ENCODE assay signal across 22 cellular contexts in the genomic region with DNA sequence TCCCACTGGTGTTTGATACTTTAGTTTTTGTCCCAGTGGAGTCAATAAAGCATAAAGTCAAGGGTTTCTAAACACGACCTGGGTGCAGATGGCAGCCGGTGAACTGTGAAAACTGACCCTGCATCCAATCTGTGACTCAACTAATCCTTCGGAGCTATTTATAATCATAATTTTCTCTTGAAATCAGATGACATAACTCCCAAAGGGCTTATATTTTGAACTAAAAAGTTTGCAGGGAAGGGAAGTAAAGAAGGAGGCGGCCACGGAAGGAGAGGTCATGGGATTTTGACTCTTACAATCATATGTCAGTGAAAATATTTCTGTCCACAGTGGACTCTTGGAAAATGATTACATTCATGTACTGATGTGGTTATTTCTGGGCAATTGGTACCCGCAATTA.
DNase-seq lines count a peak whose midpoint lies in the region; ATAC-seq and TF ChIP-seq lines count a peak whose summit lies in the region.
"Had no signal": no experiment of that assay in that cellular context is flagged by ENCODE, and none has a peak within 500 bp of the region (broad histone marks: within the 10 kb centered on the region; RNA-seq: fewer than 3 reads in every experiment).

No MANE protein-coding gene starts in this region.

- H3K4me1 Mint-ChIP-seq in natural killer cell, result no peaks in the 10 kb centered on the region
- H3K4me1 Mint-ChIP-seq: CD4-positive, CD25-positive, alpha-beta regulatory T cell; endodermal cell; memory B cell had no signal

- no peaks in the 10 kb centered on the region for H3K27me3 Mint-ChIP-seq in natural killer cell (ENCODE audit: low read depth in 2 of 2)
- H3K27me3 Mint-ChIP-seq: CD4-positive, CD25-positive, alpha-beta regulatory T cell had no signal

- H3K27ac ChIP-seq in coronary artery, result peak overlapping the region; percentile 44 to 63
- H3K27ac ChIP-seq: GM23248 had no signal

- peak; percentile 62 for DNase-seq in DMS 273 (lab: John Stamatoyannopoulos, UW; ENCODE audit: unreplicated experiment)
- DNase-seq in coronary artery (ENCODE audit: low spot score), result no peak
- no peak for DNase-seq in sciatic nerve (ENCODE audit: low spot score)
- DNase-seq in NCI-H187 (lab: John Stamatoyannopoulos, UW), result no peak
- DNase-seq in GM03348 (ENCODE audit: low spot score), result no peak
- DNase-seq in natural killer cell, result no peak
- DNase-seq: activated CD4-positive, alpha-beta T cell treated with anti-CD3 and anti-CD28 coated beads for 48 hours; activated naive CD4-positive, alpha-beta T cell treated with anti-CD3 and anti-CD28 coated beads, Interleukin-2, amount 50 U/mL, for 16 hours; amygdala; CD4-positive, CD25-positive, alpha-beta regulatory T cell; endodermal cell; GM23248; HFFc6; KG1; NCI-H748 treated with DMSO at 0.1 percent for 48 hours; occipital lobe; RPMI8226; stimulated activated naive CD8-positive, alpha-beta T cell treated with anti-CD3 and anti-CD28 coated beads, Interleukin-15, Interleukin-2, amounts not matched to agents 100 U/mL and 50 U/mL, for 24 hours had no signal

- no peak for TF ChIP-seq CTCF in coronary artery (IDR thresholded peaks at IDR 0.05)
- no peak for TF ChIP-seq CTCF in natural killer cell (IDR thresholded peaks at IDR 0.05)

- peaks cover 0 to 6% of the 10 kb centered on the region in 2 donors for H3K9me3 Mint-ChIP-seq in natural killer cell
- H3K9me3 Mint-ChIP-seq: endodermal cell, HFFc6, memory B cell had no signal

- H3K4me3 ChIP-seq in coronary artery, result no peak overlapping the region
- H3K4me3 ChIP-seq: esophagus muscularis mucosa, GM23248 had no signal

- intact Hi-C loops in sciatic nerve (cut with DNase I), result no loop called here
- intact Hi-C loops in natural killer cell (cut with micrococcal nuclease), result no loop called here

- H3K36me3 Mint-ChIP-seq in natural killer cell, result no peaks in the 10 kb centered on the region
- H3K36me3 Mint-ChIP-seq: CD4-positive, CD25-positive, alpha-beta regulatory T cell; memory B cell had no signal

- no peak overlapping the region for H3K27ac Mint-ChIP-seq in natural killer cell
- H3K27ac Mint-ChIP-seq: CD4-positive, CD25-positive, alpha-beta regulatory T cell; endodermal cell; HFFc6; memory B cell had no signal

- ATAC-seq in HG03432 (IDR thresholded peaks at IDR 0.05; ENCODE audit: unreplicated experiment), result peak; percentile 32
- ATAC-seq in sciatic nerve, result peak; percentile 32
- ATAC-seq in natural killer cell, result no peak
- ATAC-seq: SK-N-SH treated with all-trans-retinoic acid at 6 μM for 48 hours; stimulated activated naive CD8-positive, alpha-beta T cell treated with anti-CD3 and anti-CD28 coated beads, Interleukin-15, Interleukin-2, amounts not matched to agents 100 U/mL and 50 U/mL, for 24 hours had no signal

- no peak overlapping the region for H3K4me3 Mint-ChIP-seq in natural killer cell
- H3K4me3 Mint-ChIP-seq: CD4-positive, CD25-positive, alpha-beta regulatory T cell; endodermal cell; HFFc6; memory B cell had no signal

Comparison
In these comparisons a context has a peak if more than half of its experiments do, and no peak if none do; other contexts are left out.
1. ATAC-seq: peak in HG03432 (single experiment) and sciatic nerve (single experiment); none in natural killer cell (0 of 3).